ENCODE assay signal across 1 cellular context in genomic region chr3:5568451-5568850, GRCh38.
TF ChIP-seq lines count a peak whose summit lies in the region.

No MANE protein-coding gene starts in this region.

TF ChIP-seq in GM23338, 12 proteins besides CTCF, POLR2A, EP300 and RAD21 (continued from another document):
- TF ChIP-seq, protein P1, sequence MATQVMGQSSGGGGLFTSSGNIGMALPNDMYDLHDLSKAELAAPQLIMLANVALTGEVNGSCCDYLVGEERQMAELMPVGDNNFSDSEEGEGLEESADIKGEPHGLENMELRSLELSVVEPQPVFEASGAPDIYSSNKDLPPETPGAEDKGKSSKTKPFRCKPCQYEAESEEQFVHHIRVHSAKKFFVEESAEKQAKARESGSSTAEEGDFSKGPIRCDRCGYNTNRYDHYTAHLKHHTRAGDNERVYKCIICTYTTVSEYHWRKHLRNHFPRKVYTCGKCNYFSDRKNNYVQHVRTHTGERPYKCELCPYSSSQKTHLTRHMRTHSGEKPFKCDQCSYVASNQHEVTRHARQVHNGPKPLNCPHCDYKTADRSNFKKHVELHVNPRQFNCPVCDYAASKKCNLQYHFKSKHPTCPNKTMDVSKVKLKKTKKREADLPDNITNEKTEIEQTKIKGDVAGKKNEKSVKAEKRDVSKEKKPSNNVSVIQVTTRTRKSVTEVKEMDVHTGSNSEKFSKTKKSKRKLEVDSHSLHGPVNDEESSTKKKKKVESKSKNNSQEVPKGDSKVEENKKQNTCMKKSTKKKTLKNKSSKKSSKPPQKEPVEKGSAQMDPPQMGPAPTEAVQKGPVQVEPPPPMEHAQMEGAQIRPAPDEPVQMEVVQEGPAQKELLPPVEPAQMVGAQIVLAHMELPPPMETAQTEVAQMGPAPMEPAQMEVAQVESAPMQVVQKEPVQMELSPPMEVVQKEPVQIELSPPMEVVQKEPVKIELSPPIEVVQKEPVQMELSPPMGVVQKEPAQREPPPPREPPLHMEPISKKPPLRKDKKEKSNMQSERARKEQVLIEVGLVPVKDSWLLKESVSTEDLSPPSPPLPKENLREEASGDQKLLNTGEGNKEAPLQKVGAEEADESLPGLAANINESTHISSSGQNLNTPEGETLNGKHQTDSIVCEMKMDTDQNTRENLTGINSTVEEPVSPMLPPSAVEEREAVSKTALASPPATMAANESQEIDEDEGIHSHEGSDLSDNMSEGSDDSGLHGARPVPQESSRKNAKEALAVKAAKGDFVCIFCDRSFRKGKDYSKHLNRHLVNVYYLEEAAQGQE (IDR thresholded peaks at IDR 0.05; ENCODE audit: unreplicated experiment), result no peak
- TF ChIP-seq STAT1 (IDR thresholded peaks at IDR 0.05; ENCODE audit: unreplicated experiment), result no peak
